8 cellular contexts compared by ENCODE assay signal in genomic region chr16:89995475-89996177, GRCh38. TPM values are rescaled to one million over a fixed set of nuclear protein-coding genes. Genes with fewer than 3 reads are reported as not detected.
DNase-seq lines count a peak whose midpoint lies in the region; ATAC-seq and TF ChIP-seq lines count a peak whose summit lies in the region.
"Not testable (repeated sequence)": the region's sequence is repeated elsewhere in the genome, so short reads cannot be mapped to it uniquely, and the experiment has no call there.

No MANE protein-coding gene starts in this region.

- TF ChIP-seq CTCF in HCT116 (IDR thresholded peaks at IDR 0.05 in 2 of 3, conservative IDR thresholded peaks at IDR 0.05 in 1 of 3; ENCODE audit: borderline replicate concordance in 1 of 3, insufficient read depth in 1 of 3, low read depth in 2 of 3, low read length in 2 of 3); OCI-LY1 (IDR thresholded peaks at IDR 0.05; ENCODE audit: low read length): not testable (repeated sequence)

- POLR2A ChIA-PET in HCT116 (lab: Charles Lee); activated CD4-positive, alpha-beta T cell treated with anti-CD3 and anti-CD28 coated beads for 36 hours (lab: Charles Lee); activated naive CD8-positive, alpha-beta T cell treated with anti-CD3 and anti-CD28 coated beads, Interleukin-2, amount 10 ng/mL, durations not matched to agents 7 days and 5 days (lab: Charles Lee): not testable (repeated sequence)

- CTCF ChIA-PET in HCT116 (lab: Charles Lee); activated CD4-positive, alpha-beta T cell treated with anti-CD3 and anti-CD28 coated beads for 36 hours (lab: Charles Lee): not testable (repeated sequence)

- H3K36me3 Mint-ChIP-seq in activated CD4-positive, alpha-beta T cell treated with anti-CD3 and anti-CD28 coated beads for 36 hours (ENCODE audit: low read depth), result peaks cover 66% of the 10 kb centered on the region
- peaks cover 62% of the 10 kb centered on the region for H3K36me3 Mint-ChIP-seq in activated naive CD8-positive, alpha-beta T cell treated with anti-CD3 and anti-CD28 coated beads, Interleukin-2, amount 10 ng/mL, durations not matched to agents 7 days and 5 days

- DNase-seq in ACHN (peak; percentile 64), HCT116 (ENCODE audit: low read depth, low spot score) (peak; percentile 77)
- peak; percentile 84 for DNase-seq in activated CD4-positive, alpha-beta T cell treated with anti-CD3 and anti-CD28 coated beads for 36 hours
- peak; percentile 52 for DNase-seq in activated naive CD8-positive, alpha-beta T cell treated with anti-CD3 and anti-CD28 coated beads, Interleukin-2, amount 10 ng/mL, durations not matched to agents 7 days and 5 days
- peak; percentile 69 for DNase-seq in stimulated activated CD4-positive, alpha-beta T cell treated with anti-CD3 and anti-CD28 coated beads, Interleukin-4, amount 100 ng/mL, for 24 hours

- not testable (repeated sequence) for H2AFZ ChIP-seq in HCT116 (ENCODE audit: low read depth, low read length, poor library complexity, severe bottlenecking); OCI-LY1 (ENCODE audit: low read length)

- not testable (repeated sequence) for H3K9me2 ChIP-seq in HCT116 (ENCODE audit: insufficient read depth); OCI-LY1 (ENCODE audit: low read depth, low read length)

- RAD21 ChIA-PET in HCT116 (lab: Charles Lee; ENCODE audit: low non-redundant PET in 1 of 2, low total read pairs in 2 of 2, uncharacterized antibody in 2 of 2, unreplicated experiment in 2 of 2), result not testable (repeated sequence)

- peaks cover 12% of the 10 kb centered on the region for H3K4me1 Mint-ChIP-seq in activated CD4-positive, alpha-beta T cell treated with anti-CD3 and anti-CD28 coated beads for 36 hours
- H3K4me1 Mint-ChIP-seq in activated naive CD8-positive, alpha-beta T cell treated with anti-CD3 and anti-CD28 coated beads, Interleukin-2, amount 10 ng/mL, durations not matched to agents 7 days and 5 days, result not testable (repeated sequence)

- H3K9me3 Mint-ChIP-seq in activated CD4-positive, alpha-beta T cell treated with anti-CD3 and anti-CD28 coated beads for 36 hours (ENCODE audit: low read depth), result peaks cover 17% of the 10 kb centered on the region
- H3K9me3 Mint-ChIP-seq in activated naive CD8-positive, alpha-beta T cell treated with anti-CD3 and anti-CD28 coated beads, Interleukin-2, amount 10 ng/mL, durations not matched to agents 7 days and 5 days, result not testable (repeated sequence)

- not testable (repeated sequence) for TF ChIP-seq RAD21 in HCT116 (IDR thresholded peaks at IDR 0.05; ENCODE audit: low read depth)

- intact Hi-C loops in HCT116 (cut with micrococcal nuclease), result not testable (repeated sequence)
- intact Hi-C loops in activated CD4-positive, alpha-beta T cell treated with anti-CD3 and anti-CD28 coated beads for 36 hours (cut with DNase I, micrococcal nuclease), result loop anchor here in 1 of 2 experiments (2.0 kb wide), 1 partner anchor 27 kb away; no protein-coding TSS in a partner anchor

- H3K4me3 Mint-ChIP-seq in activated CD4-positive, alpha-beta T cell treated with anti-CD3 and anti-CD28 coated beads for 36 hours, result peak overlapping the region; percentile 71
- H3K4me3 Mint-ChIP-seq in activated naive CD8-positive, alpha-beta T cell treated with anti-CD3 and anti-CD28 coated beads, Interleukin-2, amount 10 ng/mL, durations not matched to agents 7 days and 5 days, result not testable (repeated sequence)

- peak overlapping the region; percentile 53 for H3K9ac ChIP-seq in HCT116 (ENCODE audit: low read length)
- H3K9ac ChIP-seq in OCI-LY1 (ENCODE audit: low read length); muscle layer of colon (ENCODE audit: low read length): not testable (repeated sequence)

- in situ Hi-C loops in ACHN (cut with HindIII; ENCODE audit: low pct_ligation_motif_present, low pct_unique_long_range_greater_than_20kb, low sequenced_read_pairs), result not testable (repeated sequence)

- not testable (repeated sequence) for H4K20me1 ChIP-seq in HCT116 (ENCODE audit: insufficient read depth); OCI-LY1 (ENCODE audit: insufficient read depth, low read length)

- H3K27ac Mint-ChIP-seq in activated CD4-positive, alpha-beta T cell treated with anti-CD3 and anti-CD28 coated beads for 36 hours, result peak overlapping the region; percentile 82
- H3K27ac Mint-ChIP-seq in activated naive CD8-positive, alpha-beta T cell treated with anti-CD3 and anti-CD28 coated beads, Interleukin-2, amount 10 ng/mL, durations not matched to agents 7 days and 5 days, result peak overlapping the region; percentile 65

- WGBS in esophagus, 2 donors, result 56 to 65% methylated on average over 7 of the region's 7 CpGs

- H3K36me3 ChIP-seq in HCT116 (ENCODE audit: control insufficient read depth in 1 of 2, insufficient read depth in 2 of 2, low read length in 2 of 2), result peaks cover 13 to 52% of the 10 kb centered on the region in 2 experiments
- peaks cover 74% of the 10 kb centered on the region for H3K36me3 ChIP-seq in OCI-LY1 (ENCODE audit: insufficient read depth, low read length)
- peaks cover 21 to 35% of the 10 kb centered on the region in 2 donors for H3K36me3 ChIP-seq in esophagus (ENCODE audit: control insufficient read depth in 2 of 2, insufficient read depth in 2 of 2, low read length in 1 of 2)
- peaks cover 64% of the 10 kb centered on the region for H3K36me3 ChIP-seq in muscle layer of colon (ENCODE audit: insufficient read depth, low read length)

- not testable (repeated sequence) for H3K4me2 ChIP-seq in HCT116 (ENCODE audit: low read length); OCI-LY1 (ENCODE audit: low read length)

- TF ChIP-seq POLR2A in HCT116 (IDR thresholded peaks at IDR 0.05; ENCODE audit: borderline replicate concordance, extremely low read depth, insufficient read depth, insufficient read length), result not testable (repeated sequence)

- not testable (repeated sequence) for H3K27me3 ChIP-seq in HCT116 (ENCODE audit: insufficient read depth, low read length); OCI-LY1 (ENCODE audit: insufficient read depth, low read length); esophagus (ENCODE audit: control insufficient read depth in 1 of 2, insufficient read depth in 2 of 2, low read length in 2 of 2); muscle layer of colon (ENCODE audit: control insufficient read depth in 1 of 2, insufficient read depth in 2 of 2, low read length in 2 of 2)

- H3K27ac ChIP-seq in HCT116 (ENCODE audit: low read depth, low read length) (peak overlapping the region; percentile 96), OCI-LY1 (ENCODE audit: low read depth, low read length, poor library complexity, severe bottlenecking) (peak overlapping the region; percentile 46), esophagus (ENCODE audit: low read depth in 2 of 2, low read length in 1 of 2) (peak overlapping the region; percentile 3 to 89), muscle layer of colon (ENCODE audit: low read depth, low read length) (peak overlapping the region; percentile 42)

- H3K27me3 Mint-ChIP-seq in activated CD4-positive, alpha-beta T cell treated with anti-CD3 and anti-CD28 coated beads for 36 hours; activated naive CD8-positive, alpha-beta T cell treated with anti-CD3 and anti-CD28 coated beads, Interleukin-2, amount 10 ng/mL, durations not matched to agents 7 days and 5 days: not testable (repeated sequence)

- H3K4me1 ChIP-seq in HCT116 (ENCODE audit: control insufficient read depth in 1 of 2, insufficient read depth in 2 of 2, low read length in 2 of 2), result peaks cover 0 to 23% of the 10 kb centered on the region in 2 experiments; a peak in 3 of 4 replicates
- H3K4me1 ChIP-seq in OCI-LY1 (ENCODE audit: insufficient read depth, low read length, severe bottlenecking); esophagus (ENCODE audit: control insufficient read depth in 2 of 2, insufficient read depth in 2 of 2, low read length in 1 of 2); muscle layer of colon (ENCODE audit: insufficient read depth, low read length): not testable (repeated sequence)

- not testable (repeated sequence) for H3K4me3 ChIP-seq in HCT116 (replicated peaks in 1 of 2; ENCODE audit: low read depth in 1 of 2, low read length in 2 of 2); OCI-LY1 (ENCODE audit: low read depth, low read length, poor library complexity, severe bottlenecking); esophagus (ENCODE audit: low read depth in 1 of 2, low read length in 2 of 2); muscle layer of colon (ENCODE audit: low read depth in 1 of 2, low read length in 2 of 2)

- peaks cover 0 to 36% of the 10 kb centered on the region in 2 experiments; a peak in 1 of 4 replicates for H3K9me3 ChIP-seq in HCT116 (ENCODE audit: control insufficient read depth in 1 of 2, insufficient read depth in 1 of 2, low read depth in 1 of 2, low read length in 2 of 2)
- not testable (repeated sequence) for H3K9me3 ChIP-seq in OCI-LY1 (ENCODE audit: low read length); muscle layer of colon (ENCODE audit: low read length)
- peaks cover 0 to 15% of the 10 kb centered on the region in 2 donors for H3K9me3 ChIP-seq in esophagus (ENCODE audit: control insufficient read depth in 2 of 2, insufficient read depth in 1 of 2, low read depth in 1 of 2, low read length in 1 of 2)

- peak; percentile 28 for ATAC-seq in HCT116
- peak; percentile 49 for ATAC-seq in activated CD4-positive, alpha-beta T cell treated with anti-CD3 and anti-CD28 coated beads for 36 hours
- ATAC-seq in activated naive CD8-positive, alpha-beta T cell treated with anti-CD3 and anti-CD28 coated beads, Interleukin-2, amount 10 ng/mL, durations not matched to agents 7 days and 5 days (ENCODE audit: low read depth), result not testable (repeated sequence)

- not testable (repeated sequence) for H3F3A ChIP-seq in OCI-LY1 (ENCODE audit: insufficient read depth, low read length)

- peaks cover 22% of the 10 kb centered on the region for H3K79me2 ChIP-seq in HCT116 (ENCODE audit: insufficient read depth, low read length)
- not testable (repeated sequence) for H3K79me2 ChIP-seq in OCI-LY1 (ENCODE audit: insufficient read depth, low read length)

- BruUV-seq in HCT116 (replicated peaks; lab: Mats Ljungman, UMichigan), result not testable (repeated sequence)

RNA-seq across cellular contexts. Expression of gene DBNDD1, which starts 23.6 kb away (rescaled TPM):
- total RNA-seq in HCT116 (2021; ENCODE audit: unreplicated experiment), result 60.2 TPM
- polyA plus RNA-seq in HCT116 (2012), result 51.1 and 61.3 TPM in 2 replicates
- total RNA-seq in activated CD4-positive, alpha-beta T cell treated with anti-CD3 and anti-CD28 coated beads for 36 hours, result 1 to 10 TPM; 1.2 to 1.5 TPM
- total RNA-seq in activated naive CD8-positive, alpha-beta T cell treated with anti-CD3 and anti-CD28 coated beads, Interleukin-2, amount 10 ng/mL, durations not matched to agents 7 days and 5 days, result 1 to 10 TPM in 1 of 2 experiments, under 1 TPM in 1; 0.62 to 1.2 TPM
- polyA plus RNA-seq in esophagus, result 10 to 100 TPM; 17.9 TPM

RNA-seq across cellular contexts. Expression of gene DEF8, which starts 47.1 kb away (rescaled TPM):
- 109 TPM for total RNA-seq in HCT116 (2021; ENCODE audit: unreplicated experiment)
- polyA plus RNA-seq in HCT116 (2012), result 105 and 108 TPM in 2 replicates
- total RNA-seq in activated CD4-positive, alpha-beta T cell treated with anti-CD3 and anti-CD28 coated beads for 36 hours, result 10 to 100 TPM; 21.1 to 25.9 TPM
- 10 to 100 TPM; 30.9 to 33.5 TPM for total RNA-seq in activated naive CD8-positive, alpha-beta T cell treated with anti-CD3 and anti-CD28 coated beads, Interleukin-2, amount 10 ng/mL, durations not matched to agents 7 days and 5 days
- 10 to 100 TPM; 47.0 to 47.2 TPM for polyA plus RNA-seq in esophagus

Comparison
In these comparisons a context has a peak if more than half of its experiments do, and no peak if none do; other contexts are left out.
1. H3K27ac ChIP-seq: peak in every context shown above with its lines; median percentile 96 in HCT116; 46 in OCI-LY1; 46 in esophagus; 42 in muscle layer of colon.
2. RNA of gene DBNDD1, which starts 23.6 kb away (total RNA-seq): 60.2 TPM in HCT116 (single experiment); 1.2 to 1.5 TPM in activated CD4-positive, alpha-beta T cell treated with anti-CD3 and anti-CD28 coated beads for 36 hours and 0.62 to 1.2 TPM in activated naive CD8-positive, alpha-beta T cell treated with anti-CD3 and anti-CD28 coated beads, Interleukin-2, amount 10 ng/mL, durations not matched to agents 7 days and 5 days; every median in the first group is over 10 times any median in the second.
3. Peak in every context shown above with its lines, with median percentiles within 50 percentile points of each other: DNase-seq.